8 cellular contexts compared by ENCODE assay signal in genomic region chr19:40433391-40434216, GRCh38. TPM values are rescaled to one million over a fixed set of nuclear protein-coding genes. Genes with fewer than 3 reads are reported as not detected.
DNase-seq lines count a peak whose midpoint lies in the region; ATAC-seq and TF ChIP-seq lines count a peak whose summit lies in the region.

No MANE protein-coding gene starts in this region.

- H3K9me3 Mint-ChIP-seq in nephron: no peaks in the 10 kb centered on the region

- in situ Hi-C loops in IMR-90 (cut with MboI; ENCODE audit: low sequenced_read_pairs): no loop called here

- peak overlapping the region; percentile 75 for H3K4me2 ChIP-seq in IMR-90 (ENCODE audit: low read depth, low read length)

- peak overlapping the region; percentile 91 for H3K27ac ChIP-seq in IMR-90 (ENCODE audit: insufficient read depth, low read length)
- peak overlapping the region; percentile 84 to 92 for H3K27ac ChIP-seq in tibial artery

- H3K14ac ChIP-seq in IMR-90 (replicated peaks; ENCODE audit: low read depth, low read length): peak overlapping the region; percentile 94

- peak overlapping the region; percentile 43; the same call in 1 of the 3 replicates for H2BK15ac ChIP-seq in IMR-90 (ENCODE audit: low read depth, low read length)

- TF ChIP-seq RAD21 in IMR-90 (IDR thresholded peaks at IDR 0.05; ENCODE audit: low read length): peak; percentile 13; the same call in 1 of the 2 replicates

- H3K9ac ChIP-seq in IMR-90 (ENCODE audit: low read depth, low read length): peak overlapping the region; percentile 87

- TSS peak; percentile 97 for BruUV-seq in IMR-90 (replicated peaks; lab: Mats Ljungman, UMichigan)

- H2BK120ac ChIP-seq in IMR-90 (ENCODE audit: low read depth, low read length): peak overlapping the region; percentile 78

- peak overlapping the region; percentile 85 for H2AK5ac ChIP-seq in IMR-90 (ENCODE audit: low read depth, low read length)

- H2BK5ac ChIP-seq in IMR-90 (ENCODE audit: low read depth, low read length, poor library complexity, severe bottlenecking): peak overlapping the region; percentile 86

- H3K27me3 ChIP-seq in IMR-90 (ENCODE audit: control insufficient read depth, insufficient read depth, low read length): no peaks in the 10 kb centered on the region
- H3K27me3 ChIP-seq in tibial artery: no peaks in the 10 kb centered on the region

- dilution Hi-C loops in IMR-90 (cut with HindIII; ENCODE audit: low sequenced_read_pairs, unreplicated experiment): no loop called here

- peaks cover 5% of the 10 kb centered on the region for H3K36me3 Mint-ChIP-seq in nephron (ENCODE audit: low read depth)

- H2BK20ac ChIP-seq in IMR-90 (ENCODE audit: low read depth, low read length): peak overlapping the region; percentile 8; the same call in 1 of the 2 replicates

- H3K9me3 ChIP-seq in IMR-90 (ENCODE audit: control insufficient read depth, insufficient read depth, low read length): no peaks in the 10 kb centered on the region
- H3K9me3 ChIP-seq in tibial artery: no peaks in the 10 kb centered on the region

- no peaks in the 10 kb centered on the region for H4K20me1 ChIP-seq in IMR-90 (ENCODE audit: insufficient read depth, low read length)

- H3K23ac ChIP-seq in IMR-90 (ENCODE audit: low read depth, low read length): peak overlapping the region; percentile 95

- peak; percentile 80 for TF ChIP-seq POLR2A in IMR-90 (IDR thresholded peaks at IDR 0.05; ENCODE audit: low read depth, low read length)

- H3K4me1 ChIP-seq in IMR-90 (ENCODE audit: control insufficient read depth, insufficient read depth, low read length) (peaks cover 11% of the 10 kb centered on the region), tibial artery (peaks cover 0 to 24% (median 20%) of the 10 kb centered on the region in 4 donors)

- H3K4ac ChIP-seq in IMR-90 (ENCODE audit: low read depth, low read length): peak overlapping the region; percentile 96

- peak overlapping the region; percentile 99 to 100 (median 99) for H3K27ac Mint-ChIP-seq in nephron

- H3K4me3 Mint-ChIP-seq in nephron: peak overlapping the region; percentile 86 to 88 (median 88)

- peak overlapping the region; percentile 80 for H2AFZ ChIP-seq in IMR-90 (replicated peaks; ENCODE audit: low read length, poor library complexity)

- no peaks in the 10 kb centered on the region for H3K27me3 Mint-ChIP-seq in nephron (ENCODE audit: low read depth)

- H3K18ac ChIP-seq in IMR-90 (ENCODE audit: low read depth, low read length): peak overlapping the region; percentile 97

- peak; percentile 34 for DNase-seq in AG04449 (ENCODE audit: low read depth, low spot score)
- peak; percentile 88 for DNase-seq in IMR-90
- DNase-seq in RPMI7951 (ENCODE audit: low read depth): peak; percentile 96
- peak; percentile 55 for DNase-seq in activated naive CD4-positive, alpha-beta T cell treated with Interleukin-2 at 50 U/mL for 16 hours
- DNase-seq in foreskin fibroblast: peak; percentile 93 to 97
- peak; percentile 88 to 96 for DNase-seq in tibial artery

- no peak for TF ChIP-seq CTCF in AG04449 (IDR thresholded peaks at IDR 0.05; ENCODE audit: insufficient read depth, low read length, missing control alignments)
- TF ChIP-seq CTCF in IMR-90 (conservative IDR thresholded peaks at IDR 0.05; ENCODE audit: low read depth, low read length): no peak
- TF ChIP-seq CTCF in foreskin fibroblast (IDR thresholded peaks at IDR 0.05; ENCODE audit: low read depth, low read length): no peak
- TF ChIP-seq CTCF in nephron (IDR thresholded peaks at IDR 0.05; ENCODE audit: unreplicated experiment in 3 of 3): no peak
- peak in 1 of 2 experiments; percentile 12 for TF ChIP-seq CTCF in tibial artery (IDR thresholded peaks at IDR 0.05)

- H4K91ac ChIP-seq in IMR-90 (ENCODE audit: insufficient read depth, low read depth, low read length): peak overlapping the region; percentile 98

- H3K4me1 Mint-ChIP-seq in nephron: peaks cover 31% of the 10 kb centered on the region

- H3K56ac ChIP-seq in IMR-90 (ENCODE audit: extremely low read depth, insufficient read depth, low read length): peak overlapping the region; percentile 98

- peak; percentile 51 for ATAC-seq in GM18907 (IDR thresholded peaks at IDR 0.05; ENCODE audit: unreplicated experiment)
- peak; percentile 98 for ATAC-seq in IMR-90 (ENCODE audit: low read depth)

- peak overlapping the region; percentile 96 for H2AK9ac ChIP-seq in IMR-90 (replicated peaks; ENCODE audit: low read depth, low read length, poor library complexity)

- H3K79me1 ChIP-seq in IMR-90 (ENCODE audit: low read depth in 1 of 2, low read length in 2 of 2): peaks cover 0 to 6% of the 10 kb centered on the region in 2 experiments; a peak in 2 of 4 replicates

- WGBS in IMR-90 (ENCODE audit: extremely low coverage in 2 of 2, insufficient read length in 1 of 2), 2 experiments: 0% methylated on average over 13 of the region's 50 CpGs; no CpG with 5 or more reads in 1 of the 2 experiments

- peak overlapping the region; percentile 93 for H4K5ac ChIP-seq in IMR-90 (ENCODE audit: low read depth, low read length)

- no peaks in the 10 kb centered on the region for H3K36me3 ChIP-seq in IMR-90 (ENCODE audit: control insufficient read depth, insufficient read depth, low read length)
- H3K36me3 ChIP-seq in tibial artery: no peaks in the 10 kb centered on the region

- peak overlapping the region; percentile 53 for H3K4me3 ChIP-seq in AG04449 (ENCODE audit: low read depth, low read length)
- H3K4me3 ChIP-seq in IMR-90 (ENCODE audit: insufficient read depth, low read depth, low read length): peak overlapping the region; percentile 46
- H3K4me3 ChIP-seq in foreskin fibroblast (ENCODE audit: low read depth in 1 of 2, low read length in 2 of 2): peak overlapping the region; percentile 47 to 63
- peak overlapping the region; percentile 49 to 58 for H3K4me3 ChIP-seq in tibial artery

- peak overlapping the region; percentile 93 to 99 for H4K8ac ChIP-seq in IMR-90 (ENCODE audit: low read depth in 2 of 2, low read length in 2 of 2)

- intact Hi-C loops in IMR-90 (cut with micrococcal nuclease): no loop called here
- intact Hi-C loops in tibial artery (cut with DNase I; ENCODE audit: low total_unique reads): no loop called here

- POLR2A ChIA-PET in AG04449 (lab: Yijun Ruan, JAX) (interaction anchor here (0.7 to 3.4 kb wide), 5 partner anchors 7 to 30 kb away, joined by 4 to 12 read pairs (median 9); partner anchors contain the start of gene SERTAD1), IMR-90 (lab: Charles Lee; ENCODE audit: unreplicated experiment) (interaction anchor here (0.7 kb wide), 1 partner anchor 9 kb away, joined by 4 read pairs; no protein-coding TSS in a partner anchor)

- H3K9me1 ChIP-seq in IMR-90 (ENCODE audit: insufficient read depth, low read length): no peaks in the 10 kb centered on the region

- CTCF ChIA-PET in AG04449 (lab: Yijun Ruan, JAX): interaction anchor here (0.6 to 3.2 kb wide), 9 partner anchors 9 to 294 kb away, joined by 3 to 14 read pairs (median 4); no protein-coding TSS in a partner anchor
- CTCF ChIA-PET in IMR-90 (lab: Yijun Ruan, JAX): interaction anchor here (0.6 kb wide), 1 partner anchor 201 kb away, joined by 3 read pairs; no protein-coding TSS in a partner anchor

TF ChIP-seq in IMR-90, 13 proteins besides CTCF, POLR2A, EP300 and RAD21 (continues in another document):
- TF ChIP-seq, protein P1, sequence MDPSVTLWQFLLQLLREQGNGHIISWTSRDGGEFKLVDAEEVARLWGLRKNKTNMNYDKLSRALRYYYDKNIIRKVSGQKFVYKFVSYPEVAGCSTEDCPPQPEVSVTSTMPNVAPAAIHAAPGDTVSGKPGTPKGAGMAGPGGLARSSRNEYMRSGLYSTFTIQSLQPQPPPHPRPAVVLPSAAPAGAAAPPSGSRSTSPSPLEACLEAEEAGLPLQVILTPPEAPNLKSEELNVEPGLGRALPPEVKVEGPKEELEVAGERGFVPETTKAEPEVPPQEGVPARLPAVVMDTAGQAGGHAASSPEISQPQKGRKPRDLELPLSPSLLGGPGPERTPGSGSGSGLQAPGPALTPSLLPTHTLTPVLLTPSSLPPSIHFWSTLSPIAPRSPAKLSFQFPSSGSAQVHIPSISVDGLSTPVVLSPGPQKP (IDR thresholded peaks at IDR 0.05; ENCODE audit: borderline replicate concordance, low read depth, low read length): no peak
- TF ChIP-seq RFX5 (IDR thresholded peaks at IDR 0.05; ENCODE audit: low read depth, low read length): no peak
- no peak for TF ChIP-seq CEBPB (IDR thresholded peaks at IDR 0.05; ENCODE audit: low read depth, low read length)
- TF ChIP-seq MXI1 (IDR thresholded peaks at IDR 0.05; ENCODE audit: borderline replicate concordance, low read depth, low read length): no peak
- no peak for TF ChIP-seq SMC3 (IDR thresholded peaks at IDR 0.05; ENCODE audit: low read depth, low read length)
- TF ChIP-seq MAZ (IDR thresholded peaks at IDR 0.05; ENCODE audit: borderline replicate concordance, low read depth, low read length): peak; percentile 94
- no peak for TF ChIP-seq CHD1 (IDR thresholded peaks at IDR 0.05; ENCODE audit: low read depth, low read length)

RNA-seq across cellular contexts. Expression of gene SERTAD1, which starts 7.8 kb away (rescaled TPM):
- total RNA-seq in IMR-90 (2012; rRNA removed): 25.6 and 27.4 TPM in 2 replicates
- 21.1 and 29.5 TPM in 2 replicates for polyA plus RNA-seq in IMR-90 (2012; rRNA removed)
- 44.7 and 59.8 TPM in 2 replicates for polyA plus RNA-seq in IMR-90 (2012; cell fraction: cytosol; rRNA removed)
- polyA plus RNA-seq in IMR-90 (2012; cell fraction: nucleus; rRNA removed; ENCODE audit: low replicate concordance): 12.6 and 23.7 TPM in 2 replicates
- total RNA-seq in RPMI7951 (2014; rRNA removed; shearing (Covaris generic)): 13.2 and 17.1 TPM in 2 replicates

RNA-seq across cellular contexts. Expression of gene SERTAD3, which starts 10.5 kb away (rescaled TPM):
- 23.3 and 25.6 TPM in 2 replicates for total RNA-seq in IMR-90 (2012; rRNA removed)
- 17.9 and 20.5 TPM in 2 replicates for polyA plus RNA-seq in IMR-90 (2012; rRNA removed)
- 11.3 and 12.1 TPM in 2 replicates for polyA plus RNA-seq in IMR-90 (2012; cell fraction: cytosol; rRNA removed)
- 9.0 and 10.8 TPM in 2 replicates for polyA plus RNA-seq in IMR-90 (2012; cell fraction: nucleus; rRNA removed; ENCODE audit: low replicate concordance)
- total RNA-seq in RPMI7951 (2014; rRNA removed; shearing (Covaris generic)): 29.4 and 32.3 TPM in 2 replicates

RNA-seq across cellular contexts. Expression of gene PRX, which starts 20.4 kb away (rescaled TPM):
- 0.83 and 0.90 TPM in 2 replicates for total RNA-seq in IMR-90 (2012; rRNA removed)
- 1.7 and 1.8 TPM in 2 replicates for polyA plus RNA-seq in IMR-90 (2012; rRNA removed)
- polyA plus RNA-seq in IMR-90 (2012; cell fraction: cytosol; rRNA removed): 1.5 and 1.8 TPM in 2 replicates
- 1.7 and 2.9 TPM in 2 replicates for polyA plus RNA-seq in IMR-90 (2012; cell fraction: nucleus; rRNA removed; ENCODE audit: low replicate concordance)
- 0.72 and 1.2 TPM in 2 replicates for total RNA-seq in RPMI7951 (2014; rRNA removed; shearing (Covaris generic))

RNA-seq across cellular contexts. Expression of gene BLVRB, which starts 31.9 kb away (rescaled TPM):
- 65.2 and 67.5 TPM in 2 replicates for total RNA-seq in IMR-90 (2012; rRNA removed)
- polyA plus RNA-seq in IMR-90 (2012; rRNA removed): 102 and 113 TPM in 2 replicates
- 102 and 191 TPM in 2 replicates for polyA plus RNA-seq in IMR-90 (2012; cell fraction: cytosol; rRNA removed)
- polyA plus RNA-seq in IMR-90 (2012; cell fraction: nucleus; rRNA removed; ENCODE audit: low replicate concordance): 34.9 and 86.3 TPM in 2 replicates
- 77.4 and 101 TPM in 2 replicates for total RNA-seq in RPMI7951 (2014; rRNA removed; shearing (Covaris generic))

RNA-seq across cellular contexts. Expression of gene SPTBN4, which starts 33.2 kb away (rescaled TPM):
- total RNA-seq in IMR-90 (2012; rRNA removed): 0.72 and 0.83 TPM in 2 replicates
- polyA plus RNA-seq in IMR-90 (2012; rRNA removed): 0.59 and 0.91 TPM in 2 replicates
- polyA plus RNA-seq in IMR-90 (2012; cell fraction: cytosol; rRNA removed): 0.50 and 1.9 TPM in 2 replicates
- polyA plus RNA-seq in IMR-90 (2012; cell fraction: nucleus; rRNA removed; ENCODE audit: low replicate concordance): 2.4 and 2.6 TPM in 2 replicates
- 0.84 and 2.9 TPM in 2 replicates for total RNA-seq in RPMI7951 (2014; rRNA removed; shearing (Covaris generic))

Comparison
In these comparisons a context has a peak if more than half of its experiments do, and no peak if none do; other contexts are left out.
1. Peak in every context shown above with its lines: DNase-seq, ATAC-seq, H3K4me3 ChIP-seq and H3K27ac ChIP-seq.
2. DNase-seq: peak in every context shown above with its lines; median percentile 96 in RPMI7951; 95 in foreskin fibroblast; 92 in tibial artery; 88 in IMR-90; 55 in activated naive CD4-positive, alpha-beta T cell treated with Interleukin-2 at 50 U/mL for 16 hours; 34 in AG04449.